9 cellular contexts compared by ENCODE assay signal in the genomic region with DNA sequence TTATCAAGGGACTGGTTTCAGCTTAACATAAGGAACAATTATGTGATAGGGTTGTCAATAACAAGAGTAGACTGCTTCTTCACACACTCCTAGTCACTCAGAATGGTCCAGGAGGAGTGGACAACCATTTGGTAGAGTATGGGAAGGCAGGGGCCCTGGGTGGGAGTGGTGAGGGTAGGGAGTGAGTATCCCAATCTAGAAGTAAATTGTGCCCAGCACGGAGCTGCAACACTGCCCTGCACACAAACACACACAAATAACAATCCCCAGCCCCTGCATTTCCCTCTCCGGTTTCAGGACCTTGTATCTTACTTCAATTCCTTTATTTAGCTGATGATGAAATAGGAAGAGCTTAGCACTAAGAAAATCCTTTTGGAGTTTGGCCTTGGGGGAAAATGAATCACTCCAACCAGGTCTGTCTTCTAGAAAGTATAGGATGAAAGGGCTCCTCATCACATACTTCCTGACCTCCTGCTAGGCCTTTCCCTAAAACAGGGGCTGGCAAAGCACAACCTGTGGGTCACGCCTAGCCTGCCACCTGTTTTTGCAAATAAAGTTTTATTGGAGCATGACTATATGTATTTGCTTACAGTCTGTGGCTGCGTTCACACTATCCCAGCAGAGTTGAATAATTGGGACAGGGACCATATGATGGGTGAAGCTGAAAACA.
DNase-seq lines count a peak whose midpoint lies in the region; ATAC-seq and TF ChIP-seq lines count a peak whose summit lies in the region.
"Had no signal": no experiment of that assay in that cellular context is flagged by ENCODE, and none has a peak within 500 bp of the region (broad histone marks: within the 10 kb centered on the region; RNA-seq: fewer than 3 reads in every experiment).

No MANE protein-coding gene starts in this region.

- no peaks in the 10 kb centered on the region for H3K9me3 ChIP-seq in esophagus (ENCODE audit: control insufficient read depth in 2 of 2, insufficient read depth in 1 of 2, low read depth in 1 of 2, low read length in 1 of 2)
- no peaks in the 10 kb centered on the region for H3K9me3 ChIP-seq in osteoblast (ENCODE audit: low read depth, low read length)

- H3K4me2 ChIP-seq in osteoblast (ENCODE audit: insufficient read depth, low read length): peak overlapping the region; percentile 59

- H3K27me3 ChIP-seq in esophagus (ENCODE audit: control insufficient read depth in 1 of 2, insufficient read depth in 2 of 2, low read length in 2 of 2) (no peaks in the 10 kb centered on the region), osteoblast (ENCODE audit: insufficient read depth, low read length) (no peaks in the 10 kb centered on the region)

- DNase-seq in Calu3 (no peak), RPMI7951 (ENCODE audit: low read depth) (peak; percentile 93), osteoblast (ENCODE audit: insufficient read length, low spot score, missing footprints) (peak; percentile 90), progenitor cell of endocrine pancreas (ENCODE audit: low spot score, unreplicated experiment) (no peak), cerebellar nuclear complex (lab: John Stamatoyannopoulos, UW) (no peak)
- no peak for DNase-seq in activated T-cell treated with anti-CD3 and anti-CD28 coated beads, Interleukin-2, amount 50 U/mL, for 72 hours
- DNase-seq: T-helper 9 cell had no signal

- TF ChIP-seq CTCF in Calu3 (IDR thresholded peaks at IDR 0.05; ENCODE audit: unreplicated experiment) (no peak), osteoblast (IDR thresholded peaks at IDR 0.05; ENCODE audit: extremely low read depth, low read depth, low read length) (no peak), progenitor cell of endocrine pancreas (IDR thresholded peaks at IDR 0.05; ENCODE audit: unreplicated experiment) (no peak)

- H3K4me3 ChIP-seq in esophagus (ENCODE audit: low read depth in 1 of 2, low read length in 2 of 2) (no peak overlapping the region), osteoblast (ENCODE audit: insufficient read depth, low read length) (peak overlapping the region; percentile 19)

- H3K4me1 Mint-ChIP-seq in Calu3 (ENCODE audit: low read depth, unreplicated experiment): peaks cover 81% of the 10 kb centered on the region
- H3K4me1 Mint-ChIP-seq in progenitor cell of endocrine pancreas (ENCODE audit: low read depth): peaks cover 8% of the 10 kb centered on the region
- H3K4me1 Mint-ChIP-seq in activated T-cell treated with anti-CD3 and anti-CD28 coated beads, Interleukin-2, amount 50 U/mL, for 72 hours (ENCODE audit: low read depth): peaks cover 23% of the 10 kb centered on the region

- H3K9me3 Mint-ChIP-seq in Calu3 (ENCODE audit: low read depth, unreplicated experiment) (no peaks in the 10 kb centered on the region), progenitor cell of endocrine pancreas (ENCODE audit: low read depth) (no peaks in the 10 kb centered on the region)
- H3K9me3 Mint-ChIP-seq in activated T-cell treated with anti-CD3 and anti-CD28 coated beads, Interleukin-2, amount 50 U/mL, for 72 hours: no peaks in the 10 kb centered on the region

- H3K79me2 ChIP-seq in osteoblast (ENCODE audit: insufficient read depth, low read length): peaks cover 46% of the 10 kb centered on the region

- 43 to 55% methylated on average over 4 of the region's 4 CpGs for WGBS in esophagus, 2 donors

- no peaks in the 10 kb centered on the region for H4K20me1 ChIP-seq in osteoblast (ENCODE audit: insufficient read depth, low read length)

- H3K4me1 ChIP-seq in esophagus (ENCODE audit: control insufficient read depth in 2 of 2, insufficient read depth in 2 of 2, low read length in 1 of 2) (peaks cover 12 to 24% of the 10 kb centered on the region in 2 donors), osteoblast (ENCODE audit: insufficient read depth, low read length) (peaks cover 92% of the 10 kb centered on the region)

- no TSS peak for BruUV-seq in Calu3 (replicated peaks; lab: Mats Ljungman, UMichigan)

- peak overlapping the region; percentile 86 for H3K27ac Mint-ChIP-seq in Calu3 (ENCODE audit: unreplicated experiment)
- H3K27ac Mint-ChIP-seq in progenitor cell of endocrine pancreas: no peak overlapping the region
- no peak overlapping the region for H3K27ac Mint-ChIP-seq in activated T-cell treated with anti-CD3 and anti-CD28 coated beads, Interleukin-2, amount 50 U/mL, for 72 hours

- peak overlapping the region; percentile 90 to 96 for H3K27ac ChIP-seq in esophagus (ENCODE audit: low read depth in 2 of 2, low read length in 1 of 2)
- H3K27ac ChIP-seq in osteoblast (ENCODE audit: low read depth, low read length): peak overlapping the region; percentile 99

- H3K4me3 Mint-ChIP-seq in Calu3 (ENCODE audit: low read depth, unreplicated experiment) (peak overlapping the region; percentile 1), progenitor cell of endocrine pancreas (ENCODE audit: low read depth) (no peak overlapping the region)
- no peak overlapping the region for H3K4me3 Mint-ChIP-seq in activated T-cell treated with anti-CD3 and anti-CD28 coated beads, Interleukin-2, amount 50 U/mL, for 72 hours

- intact Hi-C loops in Calu3 (cut with micrococcal nuclease; ENCODE audit: unreplicated experiment): loop anchor here (5.0 kb wide), 5 partner anchors 97 to 357 kb away; no protein-coding TSS in a partner anchor

- no peaks in the 10 kb centered on the region for H3K27me3 Mint-ChIP-seq in Calu3 (ENCODE audit: unreplicated experiment)
- H3K27me3 Mint-ChIP-seq in progenitor cell of endocrine pancreas: no peaks in the 10 kb centered on the region
- H3K27me3 Mint-ChIP-seq in activated T-cell treated with anti-CD3 and anti-CD28 coated beads, Interleukin-2, amount 50 U/mL, for 72 hours (ENCODE audit: low read depth): peaks cover 22% of the 10 kb centered on the region

- CTCF ChIA-PET in Calu3 (lab: Charles Lee): interaction anchor here (0.6 to 1.0 kb wide), 5 partner anchors 8 to 936 kb away, joined by 3 read pairs; no protein-coding TSS in a partner anchor

- no peak overlapping the region for H2AFZ ChIP-seq in osteoblast (ENCODE audit: low read length)

- H3K36me3 ChIP-seq in esophagus (ENCODE audit: control insufficient read depth in 2 of 2, insufficient read depth in 2 of 2, low read length in 1 of 2): peaks cover 0 to 2% of the 10 kb centered on the region in 2 donors
- H3K36me3 ChIP-seq in osteoblast (ENCODE audit: insufficient read depth, low read length): peaks cover 4% of the 10 kb centered on the region

- H3K36me3 Mint-ChIP-seq in Calu3 (ENCODE audit: insufficient read depth, unreplicated experiment) (peaks cover 34% of the 10 kb centered on the region), progenitor cell of endocrine pancreas (ENCODE audit: insufficient read depth) (no peaks in the 10 kb centered on the region)
- H3K36me3 Mint-ChIP-seq in activated T-cell treated with anti-CD3 and anti-CD28 coated beads, Interleukin-2, amount 50 U/mL, for 72 hours (ENCODE audit: insufficient read depth in 2 of 2): no peaks in the 10 kb centered on the region

- no peak for ATAC-seq in activated T-cell treated with anti-CD3 and anti-CD28 coated beads, Interleukin-2, amount 50 U/mL, for 72 hours (replicated peaks in 1 of 2)
- ATAC-seq in HG02870 (IDR thresholded peaks at IDR 0.05; ENCODE audit: unreplicated experiment): no peak

Comparison
In these comparisons a context has a peak if more than half of its experiments do, and no peak if none do; other contexts are left out.
1. DNase-seq: peak in RPMI7951 (single experiment) and osteoblast (single experiment); none in Calu3 (single experiment), progenitor cell of endocrine pancreas (single experiment), activated T-cell treated with anti-CD3 and anti-CD28 coated beads, Interleukin-2, amount 50 U/mL, for 72 hours (0 of 2) and cerebellar nuclear complex (0 of 2).